8 cellular contexts compared by ENCODE assay signal in the genomic region with DNA sequence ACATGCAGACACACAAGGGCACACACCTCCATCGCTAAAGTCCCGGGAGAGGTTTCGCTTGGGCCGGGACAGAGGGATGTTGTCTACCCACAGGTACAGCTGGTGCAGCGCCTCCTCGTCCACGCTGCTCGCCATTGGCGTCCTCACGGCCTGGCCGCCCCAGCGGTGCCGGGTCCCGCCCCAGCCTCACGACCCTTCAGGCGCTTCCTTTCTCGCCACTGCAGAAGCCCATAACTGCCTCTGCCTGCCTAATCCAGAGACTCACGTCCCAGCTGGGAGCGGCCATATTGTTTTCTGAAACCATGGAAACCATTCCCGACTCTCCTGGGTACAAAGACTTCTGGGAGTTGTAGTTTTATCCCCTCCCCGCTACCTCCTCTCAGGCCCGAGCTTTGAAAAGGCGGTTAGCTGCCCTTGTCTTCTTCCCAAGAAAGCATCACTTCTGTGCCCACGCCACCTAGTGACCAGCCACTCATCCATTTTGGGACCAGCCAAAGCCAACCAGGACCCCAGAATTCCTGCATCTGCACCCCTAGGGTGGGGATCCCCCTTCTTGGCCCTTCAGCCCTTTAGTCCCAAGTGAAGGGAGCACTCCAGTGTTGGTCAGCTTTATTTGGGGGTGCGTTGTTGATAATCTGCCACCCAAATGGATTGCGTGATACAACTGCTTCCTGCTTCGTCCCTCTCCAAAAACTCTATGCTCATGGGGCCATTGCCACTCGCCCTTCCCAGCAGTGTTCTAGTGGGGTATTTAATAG. TPM values are rescaled to one million over a fixed set of nuclear protein-coding genes. Genes with fewer than 3 reads are reported as not detected.
DNase-seq lines count a peak whose midpoint lies in the region; ATAC-seq lines count a peak whose summit lies in the region.

A gene with protein sequence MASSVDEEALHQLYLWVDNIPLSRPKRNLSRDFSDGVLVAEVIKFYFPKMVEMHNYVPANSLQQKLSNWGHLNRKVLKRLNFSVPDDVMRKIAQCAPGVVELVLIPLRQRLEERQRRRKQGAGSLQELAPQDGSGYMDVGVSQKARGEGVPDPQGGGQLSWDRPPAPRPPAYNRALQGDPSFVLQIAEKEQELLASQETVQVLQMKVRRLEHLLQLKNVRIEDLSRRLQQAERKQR (minus strand): TSS at position 296 of the 758 bp plus-strand sequence. CDS start 161 bp downstream, at position 135.

- peaks cover 11% of the 10 kb centered on the region for H3K36me3 Mint-ChIP-seq in T-helper 2 cell treated with Interferon-gamma antibody and Interleukin-4, amounts not matched to agents 5 μg/mL and 100 μg/mL, for 36 hours (ENCODE audit: low read depth)
- peaks cover 10% of the 10 kb centered on the region for H3K36me3 Mint-ChIP-seq in stimulated activated memory B cell treated with anti-CD40 and anti-IgM and Interleukin-4, amounts not matched to agents 10 μg/mL and 1 μg/mL and 100 μg/mL, for 72 hours

- H3K9me3 Mint-ChIP-seq in T-helper 2 cell treated with Interferon-gamma antibody and Interleukin-4, amounts not matched to agents 5 μg/mL and 100 μg/mL, for 36 hours = no peaks in the 10 kb centered on the region
- H3K9me3 Mint-ChIP-seq in stimulated activated memory B cell treated with anti-CD40 and anti-IgM and Interleukin-4, amounts not matched to agents 10 μg/mL and 1 μg/mL and 100 μg/mL, for 72 hours = no peaks in the 10 kb centered on the region

- peak within 1 kb of the TSS; percentile 47 for H3K27ac Mint-ChIP-seq in T-helper 2 cell treated with Interferon-gamma antibody and Interleukin-4, amounts not matched to agents 5 μg/mL and 100 μg/mL, for 36 hours
- H3K27ac Mint-ChIP-seq in stimulated activated memory B cell treated with anti-CD40 and anti-IgM and Interleukin-4, amounts not matched to agents 10 μg/mL and 1 μg/mL and 100 μg/mL, for 72 hours = peak within 1 kb of the TSS; percentile 53

- H3K4me1 Mint-ChIP-seq in T-helper 2 cell treated with Interferon-gamma antibody and Interleukin-4, amounts not matched to agents 5 μg/mL and 100 μg/mL, for 36 hours (ENCODE audit: low read depth) = peaks cover 45% of the 10 kb centered on the region
- H3K4me1 Mint-ChIP-seq in stimulated activated memory B cell treated with anti-CD40 and anti-IgM and Interleukin-4, amounts not matched to agents 10 μg/mL and 1 μg/mL and 100 μg/mL, for 72 hours = peaks cover 64% of the 10 kb centered on the region

- intact Hi-C loops in left colon (cut with DNase I, micrococcal nuclease) = no loop called here

- peak; percentile 66 for ATAC-seq in HG02884 (IDR thresholded peaks at IDR 0.05; ENCODE audit: unreplicated experiment)
- peak; percentile 79 for ATAC-seq in left colon
- peak; percentile 68 for ATAC-seq in stimulated activated memory B cell treated with anti-CD40 and anti-IgM and Interleukin-4, amounts not matched to agents 10 μg/mL and 1 μg/mL and 100 μg/mL, for 72 hours

- H3K27me3 Mint-ChIP-seq in T-helper 2 cell treated with Interferon-gamma antibody and Interleukin-4, amounts not matched to agents 5 μg/mL and 100 μg/mL, for 36 hours (ENCODE audit: low read depth) = peaks cover 24% of the 10 kb centered on the region
- peaks cover 12% of the 10 kb centered on the region for H3K27me3 Mint-ChIP-seq in stimulated activated memory B cell treated with anti-CD40 and anti-IgM and Interleukin-4, amounts not matched to agents 10 μg/mL and 1 μg/mL and 100 μg/mL, for 72 hours

- DNase-seq in stimulated activated CD4-positive, alpha-beta T cell treated with anti-CD3 and anti-CD28 coated beads, Interleukin-15, amount 100 ng/mL, for 24 hours = peak; percentile 64
- DNase-seq in stimulated activated CD4-positive, alpha-beta T cell treated with anti-CD3 and anti-CD28 coated beads, Interleukin-4, amount 100 ng/mL, for 1 hour = no peak
- peak; percentile 84 to 90 for DNase-seq in NCI-H2081 (lab: John Stamatoyannopoulos, UW)
- peak; percentile 47 for DNase-seq in T-helper 2 cell treated with Interferon-gamma antibody and Interleukin-4, amounts not matched to agents 5 μg/mL and 100 μg/mL, for 36 hours (ENCODE audit: low spot score)
- DNase-seq in dermis blood vessel endothelial cell = peak; percentile 93
- peak; percentile 67 to 83 for DNase-seq in left colon

- peak within 1 kb of the TSS; percentile 44 for H3K4me3 Mint-ChIP-seq in T-helper 2 cell treated with Interferon-gamma antibody and Interleukin-4, amounts not matched to agents 5 μg/mL and 100 μg/mL, for 36 hours
- peak within 1 kb of the TSS; percentile 68 for H3K4me3 Mint-ChIP-seq in stimulated activated memory B cell treated with anti-CD40 and anti-IgM and Interleukin-4, amounts not matched to agents 10 μg/mL and 1 μg/mL and 100 μg/mL, for 72 hours

RNA-seq across cellular contexts. Expression of the gene that starts here (rescaled TPM):
- total RNA-seq in dermis blood vessel endothelial cell (0.05 TPM in 1 of 2 replicates, not detected in the other), left colon (under 1 TPM in 1 of 2 donors, not detected in 1; 0.14 TPM)

Comparison
In these comparisons a context has a peak if more than half of its experiments do, and no peak if none do; other contexts are left out.
1. Peak in DNase-seq in dermis blood vessel endothelial cell; RNA of the gene not detected or under 1 TPM.
2. Peak in DNase-seq and ATAC-seq in left colon; RNA of the gene not detected or under 1 TPM.